ENCODE assay signal across 25 cellular contexts in the genomic region with DNA sequence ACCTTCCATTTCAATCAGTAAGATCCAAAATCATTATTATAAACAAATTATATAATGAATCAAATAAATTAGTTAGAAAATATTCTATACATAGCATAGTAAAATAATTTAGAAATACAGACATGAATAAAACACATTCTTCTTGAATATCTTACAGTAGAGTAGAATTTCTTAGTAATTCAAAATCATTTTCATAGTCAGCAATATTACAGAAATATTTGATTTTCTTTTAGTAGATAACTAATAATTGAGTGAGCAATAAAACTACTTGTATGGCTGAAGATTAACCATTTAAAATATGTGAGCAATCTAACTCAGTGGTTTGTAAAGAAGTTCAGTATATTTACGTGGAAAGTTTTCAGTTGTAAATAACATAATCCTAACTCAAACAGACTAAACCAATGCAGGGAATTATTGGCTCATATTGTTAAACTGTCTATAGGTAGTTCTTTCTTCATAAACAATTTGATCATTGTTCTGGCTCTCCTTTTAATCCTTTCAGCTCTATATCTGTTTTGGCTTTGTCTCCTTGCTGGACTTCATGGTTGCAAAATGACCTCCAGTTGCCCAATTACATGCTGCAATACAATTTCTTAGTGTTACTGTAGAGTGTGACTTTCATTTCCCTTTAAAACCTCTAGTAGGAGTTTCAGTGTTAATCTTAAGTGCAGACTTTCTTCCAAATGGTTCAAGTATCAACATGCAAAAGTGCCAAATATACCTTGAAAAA.
"Had no signal": no experiment of that assay in that cellular context is flagged by ENCODE, and none has a peak within 500 bp of the region (broad histone marks: within the 10 kb centered on the region; RNA-seq: fewer than 3 reads in every experiment).

No MANE protein-coding gene starts in this region.

- H3K9me3 ChIP-seq: gastrocnemius medialis, neutrophil, testis, upper lobe of left lung had no signal

- ATAC-seq: activated CD4-positive, CD25-positive, alpha-beta regulatory T cell treated with anti-CD3 and anti-CD28 coated beads, Interleukin-2, amount 50 U/mL, for 24 hours; activated CD8-positive, alpha-beta T cell treated with anti-CD3 and anti-CD28 coated beads, Interleukin-2, amount 10 ng/mL, durations not matched to agents 7 days and 5 days; gastrocnemius medialis; heart left ventricle; left ventricle myocardium superior; natural killer cell; sciatic nerve; stimulated activated memory B cell treated with anti-CD40 and anti-IgM and Interleukin-4, amounts not matched to agents 10 μg/mL and 1 μg/mL and 100 μg/mL, for 72 hours had no signal

- H3K9me3 Mint-ChIP-seq: endodermal cell had no signal

- FAIRE-seq: colon had no signal

- H3K36me3 ChIP-seq: gastrocnemius medialis, heart left ventricle, neutrophil, spleen, upper lobe of left lung had no signal

- H3K79me2 ChIP-seq: parathyroid adenoma had no signal

- H3K4me1 Mint-ChIP-seq: activated CD4-positive, alpha-beta T cell treated with anti-CD3 and anti-CD28 coated beads, Interleukin-2, amount 10 ng/mL, durations not matched to agents 7 days and 5 days; brain; natural killer cell; stimulated activated memory B cell treated with anti-CD40 and anti-IgM and Interleukin-4, amounts not matched to agents 10 μg/mL and 1 μg/mL and 100 μg/mL, for 72 hours had no signal

- H3K4me3 ChIP-seq: dorsolateral prefrontal cortex, gastrocnemius medialis, heart left ventricle, spleen, testis, upper lobe of left lung had no signal

- H3K4me1 ChIP-seq: gastrocnemius medialis, heart left ventricle, parathyroid adenoma, spleen, testis, upper lobe of left lung had no signal

- H3K27me3 ChIP-seq: dorsolateral prefrontal cortex, gastrocnemius medialis, heart left ventricle, neutrophil, spleen, testis, upper lobe of left lung had no signal

- H3K9ac ChIP-seq: parathyroid adenoma had no signal

- H2AFZ ChIP-seq: parathyroid adenoma had no signal

- H3K36me3 Mint-ChIP-seq: brain; stimulated activated memory B cell treated with anti-CD40 and anti-IgM and Interleukin-4, amounts not matched to agents 10 μg/mL and 1 μg/mL and 100 μg/mL, for 72 hours had no signal

- H3K27ac Mint-ChIP-seq: activated CD4-positive, alpha-beta T cell treated with anti-CD3 and anti-CD28 coated beads, Interleukin-2, amount 10 ng/mL, durations not matched to agents 7 days and 5 days; activated CD8-positive, alpha-beta T cell treated with anti-CD3 and anti-CD28 coated beads, Interleukin-2, amount 10 ng/mL, durations not matched to agents 7 days and 5 days; activated naive CD4-positive, alpha-beta T cell treated with anti-CD3 and anti-CD28 coated beads for 36 hours; activated T-cell treated with anti-CD3 and anti-CD28 coated beads, Interleukin-2, amount 50 U/mL, for 24 hours; endodermal cell; natural killer cell; stimulated activated memory B cell treated with anti-CD40 and anti-IgM and Interleukin-4, amounts not matched to agents 10 μg/mL and 1 μg/mL and 100 μg/mL, for 72 hours had no signal

- H3K4me3 Mint-ChIP-seq: activated CD4-positive, alpha-beta T cell treated with anti-CD3 and anti-CD28 coated beads, Interleukin-2, amount 10 ng/mL, durations not matched to agents 7 days and 5 days; activated CD8-positive, alpha-beta T cell treated with anti-CD3 and anti-CD28 coated beads, Interleukin-2, amount 10 ng/mL, durations not matched to agents 7 days and 5 days; activated naive CD4-positive, alpha-beta T cell treated with anti-CD3 and anti-CD28 coated beads for 36 hours; activated T-cell treated with anti-CD3 and anti-CD28 coated beads, Interleukin-2, amount 50 U/mL, for 24 hours; brain; endodermal cell; natural killer cell; stimulated activated memory B cell treated with anti-CD40 and anti-IgM and Interleukin-4, amounts not matched to agents 10 μg/mL and 1 μg/mL and 100 μg/mL, for 72 hours had no signal

- H3K27me3 Mint-ChIP-seq: activated CD4-positive, alpha-beta T cell treated with anti-CD3 and anti-CD28 coated beads, Interleukin-2, amount 10 ng/mL, durations not matched to agents 7 days and 5 days; activated T-cell treated with anti-CD3 and anti-CD28 coated beads, Interleukin-2, amount 50 U/mL, for 24 hours; stimulated activated memory B cell treated with anti-CD40 and anti-IgM and Interleukin-4, amounts not matched to agents 10 μg/mL and 1 μg/mL and 100 μg/mL, for 72 hours had no signal

- DNase-seq: activated CD4-positive, alpha-beta T cell treated with anti-CD3 and anti-CD28 coated beads, Interleukin-2, amount 10 ng/mL, durations not matched to agents 7 days and 5 days; activated CD8-positive, alpha-beta T cell treated with anti-CD3 and anti-CD28 coated beads, Interleukin-2, amount 10 ng/mL, durations not matched to agents 7 days and 5 days; activated naive CD4-positive, alpha-beta T cell treated with anti-CD3 and anti-CD28 coated beads for 36 hours; activated T-cell treated with anti-CD3 and anti-CD28 coated beads, Interleukin-2, amount 50 U/mL, for 24 hours; anterior cingulate cortex; dorsolateral prefrontal cortex; endodermal cell; erythroblast; gastrocnemius medialis; heart left ventricle; left ventricle myocardium superior; mesendoderm; natural killer cell; spleen; stimulated activated CD4-positive, alpha-beta T cell treated with anti-CD3 and anti-CD28 coated beads, Interleukin-4, amount 100 ng/mL, for 4 hours; T1000; testis; upper lobe of left lung had no signal

- H3K27ac ChIP-seq: dorsolateral prefrontal cortex, gastrocnemius medialis, heart left ventricle, neutrophil, parathyroid adenoma, spleen, testis, upper lobe of left lung had no signal
